8 cellular contexts compared by ENCODE assay signal in the genomic region with DNA sequence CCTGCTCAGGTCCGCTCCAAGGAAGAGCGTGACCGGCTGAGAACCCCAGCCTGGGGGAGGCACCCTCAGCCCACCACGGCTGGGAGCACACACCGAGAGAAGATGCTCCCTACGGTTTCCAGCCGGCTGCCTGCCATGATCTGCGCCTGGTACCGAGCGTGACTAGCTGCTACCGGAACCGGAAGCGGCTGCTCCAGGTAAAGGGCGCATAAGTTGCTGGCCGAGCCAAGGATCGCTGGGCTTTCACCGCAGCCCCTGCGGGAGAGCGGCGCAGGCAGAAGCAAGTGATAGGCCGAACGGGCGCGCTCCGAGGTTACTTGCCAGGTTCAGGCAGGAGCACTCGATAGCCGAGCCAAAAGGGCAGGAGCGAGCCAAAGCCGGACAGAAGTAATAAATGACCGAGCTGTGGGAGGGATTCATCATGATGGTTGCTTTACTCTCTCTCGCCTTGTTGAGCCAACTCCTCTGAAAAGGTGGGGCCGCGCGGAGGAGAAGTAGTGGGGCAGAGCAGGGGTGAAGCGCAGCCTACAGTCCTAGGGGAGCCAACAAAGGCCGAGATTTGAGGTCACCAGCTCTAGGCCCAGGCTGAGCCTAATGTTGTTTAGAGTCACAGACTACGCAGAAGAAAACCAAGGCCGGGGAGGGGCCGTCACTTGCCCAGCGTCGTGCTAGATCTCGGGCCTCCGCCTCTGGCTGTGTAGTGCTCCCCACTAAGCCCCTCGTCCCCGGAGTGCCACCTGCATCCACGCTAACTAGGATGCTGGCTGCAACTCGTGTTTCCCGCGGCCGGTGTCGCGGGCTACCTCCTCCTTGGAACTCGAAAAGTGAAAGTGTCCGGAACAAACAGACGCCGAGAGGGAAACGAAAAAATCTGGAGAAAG.
DNase-seq lines count a peak whose midpoint lies in the region; FAIRE-seq and TF ChIP-seq lines count a peak whose summit lies in the region.

A gene (minus strand): TSS at position 171 of the 881 bp plus-strand sequence. CDS start 34 bp downstream, at position 137.

- H3K4me3 ChIP-seq in Loucy (ENCODE audit: low read length, poor library complexity, severe bottlenecking) (peak within 1 kb of the TSS; percentile 86), fibroblast of pulmonary artery (replicated peaks; ENCODE audit: low read depth, low read length) (peak within 1 kb of the TSS; percentile 99)

- peak within 1 kb of the TSS; percentile 83 for H2AFZ ChIP-seq in Loucy (ENCODE audit: low read length)

- peak; percentile 83 for TF ChIP-seq POLR2A in H54 (IDR thresholded peaks at IDR 0.05; ENCODE audit: low read depth, low read length)
- TF ChIP-seq POLR2A in Raji (IDR thresholded peaks at IDR 0.05; ENCODE audit: insufficient read depth, low read depth, low read length) = peak; percentile 94

- H3K4me1 Mint-ChIP-seq in nephron = peaks cover 54% of the 10 kb centered on the region
- H3K4me1 Mint-ChIP-seq in stimulated activated naive CD8-positive, alpha-beta T cell treated with anti-CD3 and anti-CD28 coated beads, Interleukin-15, Interleukin-2, amounts not matched to agents 100 ng/mL and 50 ng/mL, for 24 hours (ENCODE audit: low read depth) = peaks cover 46% of the 10 kb centered on the region

- peak within 1 kb of the TSS; percentile 88 for H3K4me2 ChIP-seq in Loucy (ENCODE audit: low read depth, low read length, poor library complexity, severe bottlenecking)

- peak within 1 kb of the TSS; percentile 79 for H3K9ac ChIP-seq in Loucy (ENCODE audit: low read depth, low read length, poor library complexity, severe bottlenecking)

- no peak for TF ChIP-seq CTCF in Loucy (conservative IDR thresholded peaks at IDR 0.05; ENCODE audit: low read length)
- TF ChIP-seq CTCF in fibroblast of pulmonary artery (IDR thresholded peaks at IDR 0.05; ENCODE audit: low read length, missing control alignments) = no peak
- TF ChIP-seq CTCF in nephron (IDR thresholded peaks at IDR 0.05; ENCODE audit: unreplicated experiment in 3 of 3) = no peak

- H3K36me3 Mint-ChIP-seq in nephron (ENCODE audit: low read depth) = peaks cover 21% of the 10 kb centered on the region
- peaks cover 23% of the 10 kb centered on the region for H3K36me3 Mint-ChIP-seq in stimulated activated naive CD8-positive, alpha-beta T cell treated with anti-CD3 and anti-CD28 coated beads, Interleukin-15, Interleukin-2, amounts not matched to agents 100 ng/mL and 50 ng/mL, for 24 hours (ENCODE audit: low read depth)

- peaks cover 17% of the 10 kb centered on the region for H3K4me1 ChIP-seq in Loucy (ENCODE audit: insufficient read depth, low read length, poor library complexity, severe bottlenecking)

- peak; percentile 73 for FAIRE-seq in H54 (lab: Jason Lieb, UNC)

- H3K9me2 ChIP-seq in Loucy (replicated peaks; ENCODE audit: low read depth, low read length) = no peaks in the 10 kb centered on the region

- H3F3A ChIP-seq in Loucy (ENCODE audit: low read depth) = no peaks in the 10 kb centered on the region

- no peaks in the 10 kb centered on the region for H3K9me3 Mint-ChIP-seq in nephron
- H3K9me3 Mint-ChIP-seq in stimulated activated naive CD8-positive, alpha-beta T cell treated with anti-CD3 and anti-CD28 coated beads, Interleukin-15, Interleukin-2, amounts not matched to agents 100 ng/mL and 50 ng/mL, for 24 hours = no peaks in the 10 kb centered on the region

- no peaks in the 10 kb centered on the region for H4K20me1 ChIP-seq in Loucy (ENCODE audit: insufficient read depth, low read length, poor library complexity, severe bottlenecking)

- no peaks in the 10 kb centered on the region for H3K9me3 ChIP-seq in Loucy (ENCODE audit: insufficient read depth, low read depth, low read length)

- H3K27me3 Mint-ChIP-seq in nephron (ENCODE audit: low read depth) = no peaks in the 10 kb centered on the region
- no peaks in the 10 kb centered on the region for H3K27me3 Mint-ChIP-seq in stimulated activated naive CD8-positive, alpha-beta T cell treated with anti-CD3 and anti-CD28 coated beads, Interleukin-15, Interleukin-2, amounts not matched to agents 100 ng/mL and 50 ng/mL, for 24 hours

- peaks cover 28% of the 10 kb centered on the region for H3K79me2 ChIP-seq in Loucy (ENCODE audit: insufficient read depth, low read length)

- H3K27ac Mint-ChIP-seq in nephron = peak within 1 kb of the TSS; percentile 96 to 99 (median 99)
- H3K27ac Mint-ChIP-seq in stimulated activated naive CD8-positive, alpha-beta T cell treated with anti-CD3 and anti-CD28 coated beads, Interleukin-15, Interleukin-2, amounts not matched to agents 100 ng/mL and 50 ng/mL, for 24 hours = peak within 1 kb of the TSS; percentile 98

- no peaks in the 10 kb centered on the region for H3K36me3 ChIP-seq in Loucy (ENCODE audit: insufficient read depth, low read length)

- H3K27me3 ChIP-seq in Loucy (ENCODE audit: insufficient read depth, low read length, poor library complexity, severe bottlenecking) = no peaks in the 10 kb centered on the region

- DNase-seq in EL (peak; percentile 99), H54 (ENCODE audit: insufficient read length, low spot score) (peak; percentile 94), fibroblast of pulmonary artery (ENCODE audit: low read depth) (peak; percentile 99)
- DNase-seq in activated T-helper 9 cell treated with anti-CD3 and anti-CD28 coated beads, Interleukin-2, amount 50 U/mL, for 16 hours (ENCODE audit: low read depth) = peak; percentile 93

- H3K4me3 Mint-ChIP-seq in nephron = peak within 1 kb of the TSS; percentile 95 to 96 (median 96)
- peak within 1 kb of the TSS; percentile 97 for H3K4me3 Mint-ChIP-seq in stimulated activated naive CD8-positive, alpha-beta T cell treated with anti-CD3 and anti-CD28 coated beads, Interleukin-15, Interleukin-2, amounts not matched to agents 100 ng/mL and 50 ng/mL, for 24 hours

Comparison
In these comparisons a context has a peak if more than half of its experiments do, and no peak if none do; other contexts are left out.
1. Peak in every context shown above with its lines: DNase-seq and H3K4me3 ChIP-seq.